8 cellular contexts compared by ENCODE assay signal in the genomic region with DNA sequence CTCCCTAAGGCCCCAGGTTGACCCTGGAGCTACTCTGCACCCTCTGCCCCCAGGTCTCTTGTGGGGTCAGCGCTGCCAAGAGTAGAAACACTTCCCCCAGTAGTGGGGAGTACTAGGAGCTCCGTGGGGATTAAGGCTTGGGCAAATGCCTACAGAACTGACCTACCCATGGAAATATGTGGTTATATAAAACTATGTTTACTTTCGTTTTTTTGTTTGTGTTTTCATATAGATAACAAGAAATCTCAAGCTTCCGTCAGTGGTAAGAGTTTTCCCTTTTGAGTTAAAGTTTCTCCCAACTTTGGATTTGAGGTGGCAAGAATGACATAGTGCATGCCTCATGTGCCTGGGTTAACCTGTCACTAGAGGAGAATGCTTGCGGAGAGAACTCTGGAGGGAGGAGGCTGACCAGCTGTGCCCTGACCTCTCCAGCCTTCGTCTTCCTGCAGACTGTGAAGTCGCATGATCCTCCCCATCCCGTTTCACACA. TPM values are rescaled to one million over a fixed set of nuclear protein-coding genes. Genes with fewer than 3 reads are reported as not detected.
DNase-seq lines count a peak whose midpoint lies in the region; ATAC-seq and TF ChIP-seq lines count a peak whose summit lies in the region.
"Had no signal": no experiment of that assay in that cellular context is flagged by ENCODE, and none has a peak within 500 bp of the region (broad histone marks: within the 10 kb centered on the region; RNA-seq: fewer than 3 reads in every experiment).

No MANE protein-coding gene starts in this region.

- H3K27ac Mint-ChIP-seq in T-helper 17 cell (peak overlapping the region; percentile 97), endothelial cell (ENCODE audit: unreplicated experiment) (no peak overlapping the region)

- H3K27me3 Mint-ChIP-seq in T-helper 17 cell: no peaks in the 10 kb centered on the region
- H3K27me3 Mint-ChIP-seq in endothelial cell (ENCODE audit: unreplicated experiment): peaks cover 7% of the 10 kb centered on the region

- no peaks in the 10 kb centered on the region for H3K9me3 Mint-ChIP-seq in endothelial cell (ENCODE audit: unreplicated experiment)

- H3K9me3 ChIP-seq in T-helper 17 cell (ENCODE audit: control insufficient read depth, low read length, poor library complexity, severe bottlenecking): no peaks in the 10 kb centered on the region
- H3K9me3 ChIP-seq in right lobe of liver: no peaks in the 10 kb centered on the region
- H3K9me3 ChIP-seq: HAP-1 had no signal

- ATAC-seq in T-helper 17 cell (no peak), right lobe of liver (peak; percentile 34 to 61 (median 40)), HG02610 (IDR thresholded peaks at IDR 0.05; ENCODE audit: unreplicated experiment) (no peak)

- no peak overlapping the region for H3K4me3 ChIP-seq in right lobe of liver
- H3K4me3 ChIP-seq: HAP-1 had no signal

- peaks cover 66% of the 10 kb centered on the region for H3K4me1 Mint-ChIP-seq in T-helper 17 cell
- H3K4me1 Mint-ChIP-seq in endothelial cell (ENCODE audit: unreplicated experiment): peaks cover 36% of the 10 kb centered on the region

- H3K36me3 ChIP-seq in right lobe of liver: peaks cover 0 to 17% (median 7%) of the 10 kb centered on the region in 4 donors

- H3K27me3 ChIP-seq in right lobe of liver: no peaks in the 10 kb centered on the region

- H3K36me3 Mint-ChIP-seq in T-helper 17 cell (ENCODE audit: low read depth) (peaks cover 11% of the 10 kb centered on the region), endothelial cell (ENCODE audit: low read depth, unreplicated experiment) (peaks cover 50% of the 10 kb centered on the region)

- peak overlapping the region; percentile 64 to 72 (median 69) for H3K27ac ChIP-seq in right lobe of liver
- peak overlapping the region; percentile 97 for H3K27ac ChIP-seq in temporal lobe (ENCODE audit: low read depth, low read length)

- no peak for TF ChIP-seq CTCF in right lobe of liver (IDR thresholded peaks at IDR 0.05)
- no peak for TF ChIP-seq CTCF in endothelial cell (IDR thresholded peaks at IDR 0.05; ENCODE audit: unreplicated experiment)

- TF ChIP-seq POLR2A in right lobe of liver (IDR thresholded peaks at IDR 0.05): no peak
- TF ChIP-seq POLR2A in erythroblast (IDR thresholded peaks at IDR 0.05; ENCODE audit: low read length): no peak

- H3K4me3 Mint-ChIP-seq in T-helper 17 cell: peak overlapping the region; percentile 88
- no peak overlapping the region for H3K4me3 Mint-ChIP-seq in endothelial cell (ENCODE audit: unreplicated experiment)

- WGBS in right lobe of liver (ENCODE audit: insufficient coverage, low coverage, low lambda C conversion rate, missing lambda C conversion rate): 56% methylated on average over 7 of the region's 8 CpGs

- peaks cover 0 to 36% (median 13%) of the 10 kb centered on the region in 4 donors for H3K4me1 ChIP-seq in right lobe of liver
- H3K4me1 ChIP-seq: HAP-1 had no signal

- intact Hi-C loops in right lobe of liver (cut with DNase I): no loop called here

- DNase-seq in T-helper 17 cell: no peak
- DNase-seq in dermis microvascular lymphatic vessel endothelial cell (ENCODE audit: low read depth in 2 of 2): peak; percentile 68 to 94
- no peak for DNase-seq in right lobe of liver
- DNase-seq in erythroblast (lab: John Stamatoyannopoulos, UW): no peak
- DNase-seq in endothelial cell (ENCODE audit: low spot score): no peak

RNA-seq across cellular contexts. Expression of a gene that starts 45.5 kb away (rescaled TPM):
- total RNA-seq in T-helper 17 cell (100 to 1,000 TPM; 207 to 251 TPM), dermis microvascular lymphatic vessel endothelial cell (21.3 and 29.5 TPM in 2 replicates), right lobe of liver (10 to 100 TPM; 15.7 to 34.7 (median 23.6) TPM), temporal lobe (12.5 TPM), endothelial cell (ENCODE audit: unreplicated experiment) (165 TPM)

RNA-seq across cellular contexts. Expression of a gene that starts 57.4 kb away (rescaled TPM):
- total RNA-seq in T-helper 17 cell: 10 to 100 TPM; 28.1 to 33.1 TPM
- total RNA-seq in dermis microvascular lymphatic vessel endothelial cell: 14.9 and 23.6 TPM in 2 replicates
- total RNA-seq in right lobe of liver: 10 to 100 TPM in 3 of 6 experiments, 1 to 10 TPM in 3; 9.0 to 14.2 (median 10.2) TPM
- 42.0 TPM for total RNA-seq in temporal lobe
- total RNA-seq in endothelial cell (ENCODE audit: unreplicated experiment): 19.4 TPM

Comparison
In these comparisons a context has a peak if more than half of its experiments do, and no peak if none do; other contexts are left out.
1. ATAC-seq: peak in right lobe of liver (4 of 4); none in T-helper 17 cell (single experiment) and HG02610 (single experiment).
2. DNase-seq: peak in dermis microvascular lymphatic vessel endothelial cell (2 of 2); none in T-helper 17 cell (0 of 3), right lobe of liver (0 of 3), erythroblast (0 of 2) and endothelial cell (single experiment).